ENCODE assay signal across 16 cellular contexts in the genomic region with DNA sequence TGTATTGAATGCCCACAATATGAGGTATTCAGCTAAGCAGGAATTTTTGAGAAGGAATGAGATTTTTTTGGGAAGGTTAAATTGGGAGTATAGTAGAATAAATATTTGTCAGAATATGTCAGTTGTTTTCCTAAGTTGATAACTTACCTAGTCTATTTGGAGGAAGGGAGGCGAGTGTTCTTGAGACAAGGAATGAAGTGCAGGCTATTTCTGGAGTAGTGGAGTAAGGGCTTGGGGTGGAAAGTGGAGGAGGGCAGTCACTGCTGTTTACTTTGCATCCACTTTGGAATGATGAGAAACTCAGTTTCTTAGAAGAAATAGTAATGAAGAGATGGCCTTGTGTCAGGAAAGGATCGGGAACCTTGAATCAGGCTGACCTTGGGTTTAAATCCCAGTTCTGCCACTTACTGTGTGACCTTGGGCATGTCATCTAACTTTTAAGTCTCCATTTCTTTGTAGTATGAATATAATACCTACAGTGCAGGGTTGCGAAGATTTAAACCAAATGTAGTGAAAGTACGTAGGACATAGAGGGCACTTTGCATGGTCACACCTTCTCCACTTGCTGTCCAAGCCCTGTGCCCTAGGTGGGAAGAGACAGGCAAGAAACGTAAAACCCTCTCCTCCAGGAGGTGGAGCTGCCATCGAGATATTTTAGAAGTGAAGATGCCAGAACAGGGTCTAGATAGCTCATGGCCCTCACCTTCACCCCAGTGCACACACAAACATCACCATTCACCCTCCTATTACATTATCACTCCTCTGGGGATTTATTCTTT. TPM values are rescaled to one million over a fixed set of nuclear protein-coding genes. Genes with fewer than 3 reads are reported as not detected.
A peak's percentile ranks its signal among the peaks of the same experiment; 100 is the strongest.
DNase-seq lines count a peak whose midpoint lies in the region; ATAC-seq, FAIRE-seq and TF ChIP-seq lines count a peak whose summit lies in the region.
"Had no signal": no experiment of that assay in that cellular context is flagged by ENCODE, and none has a peak within 500 bp of the region (broad histone marks: within the 10 kb centered on the region; RNA-seq: fewer than 3 reads in every experiment).

No MANE protein-coding gene starts in this region.

- no peaks in the 10 kb centered on the region for H3K9me3 Mint-ChIP-seq in activated B cell treated with CpG ODN at 0.5 μM for 24 hours
- no peaks in the 10 kb centered on the region for H3K9me3 Mint-ChIP-seq in mesothelial cell of epicardium

- CTCF ChIA-PET in activated B cell treated with CpG ODN at 0.5 μM for 24 hours (lab: Charles Lee) = no interaction called here
- CTCF ChIA-PET in GM10248 (lab: Yijun Ruan, JAX) = interaction anchor here (1.4 kb wide), 1 partner anchor 120 kb away, joined by 4 read pairs; no protein-coding TSS in a partner anchor

- TF ChIP-seq CTCF in D721Med (IDR thresholded peaks at IDR 0.05; ENCODE audit: insufficient read depth, missing control alignments) (peak; percentile 12), activated B cell treated with CpG ODN at 0.5 μM for 24 hours (IDR thresholded peaks at IDR 0.05) (no peak), psoas muscle (IDR thresholded peaks at IDR 0.05) (no peak), body of pancreas (IDR thresholded peaks at IDR 0.05) (no peak), GM10248 (IDR thresholded peaks at IDR 0.05; ENCODE audit: control extremely low read depth, extremely low read depth, low read depth, missing control alignments) (no peak), mesothelial cell of epicardium (IDR thresholded peaks at IDR 0.05; ENCODE audit: unreplicated experiment) (no peak)

- WGBS in psoas muscle, 3 donors = 68 to 92% (median 79%) methylated on average over 6 of the region's 6 CpGs
- WGBS in body of pancreas, 2 donors = 73 to 75% methylated on average over 6 of the region's 6 CpGs

- H3K4me3 ChIP-seq in psoas muscle (no peak overlapping the region), body of pancreas (no peak overlapping the region)

- ATAC-seq in activated B cell treated with CpG ODN at 0.5 μM for 24 hours (ENCODE audit: low read depth) = no peak
- ATAC-seq in left lobe of liver = peak; percentile 6
- peak in 3 of 4 donors; percentile 36 to 54 (median 46) for ATAC-seq in psoas muscle
- no peak for ATAC-seq in body of pancreas

- H3K4me3 Mint-ChIP-seq in activated B cell treated with CpG ODN at 0.5 μM for 24 hours (no peak overlapping the region), mesothelial cell of epicardium (no peak overlapping the region)

- no peak for FAIRE-seq in D721Med (lab: Jason Lieb, UNC)

- no peak overlapping the region for H3K27ac ChIP-seq in psoas muscle
- H3K27ac ChIP-seq in body of pancreas = no peak overlapping the region
- H3K27ac ChIP-seq: C4-2B, HL-60, RWPE1 had no signal

- POLR2A ChIA-PET in activated B cell treated with CpG ODN at 0.5 μM for 24 hours (lab: Charles Lee) = no interaction called here
- POLR2A ChIA-PET in GM10248 (lab: Yijun Ruan, JAX) = no interaction called here

- DNase-seq in D721Med (ENCODE audit: insufficient read length, low spot score) (no peak), activated B cell treated with CpG ODN at 0.5 μM for 24 hours (no peak), left lobe of liver (ENCODE audit: low spot score) (no peak), psoas muscle (no peak), NCI-H2196 treated with DMSO at 0.1 percent for 48 hours (lab: John Stamatoyannopoulos, UW; ENCODE audit: unreplicated experiment) (no peak), body of pancreas (no peak), GM10248 (ENCODE audit: extremely low spot score) (no peak), mesothelial cell of epicardium (ENCODE audit: low spot score in 2 of 2, unreplicated experiment in 2 of 2) (no peak)
- DNase-seq: DMS153; NCI-H187 treated with DMSO at 0.1 percent for 48 hours; NCI-H446; NCI-H69; NK-92 treated with Interleukin-12 subunit alpha and Interleukin-12 subunit beta, amount 100 ng/mL, for 24 hours had no signal

- H3K36me3 Mint-ChIP-seq in activated B cell treated with CpG ODN at 0.5 μM for 24 hours (ENCODE audit: low read depth) = peaks cover 45% of the 10 kb centered on the region
- peaks cover 32% of the 10 kb centered on the region for H3K36me3 Mint-ChIP-seq in mesothelial cell of epicardium

- no peaks in the 10 kb centered on the region for H3K4me1 Mint-ChIP-seq in activated B cell treated with CpG ODN at 0.5 μM for 24 hours
- H3K4me1 Mint-ChIP-seq in mesothelial cell of epicardium = no peaks in the 10 kb centered on the region

- no peak for TF ChIP-seq POLR2A in body of pancreas (IDR thresholded peaks at IDR 0.05)

- H3K36me3 ChIP-seq in psoas muscle (ENCODE audit: insufficient read depth in 1 of 2, low read depth in 1 of 2) (peaks cover 3 to 39% of the 10 kb centered on the region in 2 donors), body of pancreas (replicated peaks in 1 of 2; ENCODE audit: insufficient read depth in 1 of 2, low read depth in 2 of 2) (peaks cover 0 to 9% of the 10 kb centered on the region in 2 donors)

- intact Hi-C loops in activated B cell treated with CpG ODN at 0.5 μM for 24 hours (cut with micrococcal nuclease) (no loop called here), psoas muscle (cut with DNase I) (no loop called here), body of pancreas (cut with DNase I) (no loop called here)

- H3K27me3 Mint-ChIP-seq in activated B cell treated with CpG ODN at 0.5 μM for 24 hours = no peaks in the 10 kb centered on the region
- no peaks in the 10 kb centered on the region for H3K27me3 Mint-ChIP-seq in mesothelial cell of epicardium (ENCODE audit: low read depth)

- H3K4me1 ChIP-seq in psoas muscle (peaks cover 5% of the 10 kb centered on the region), body of pancreas (no peaks in the 10 kb centered on the region)

- H3K9me3 ChIP-seq in psoas muscle = no peaks in the 10 kb centered on the region
- no peaks in the 10 kb centered on the region for H3K9me3 ChIP-seq in body of pancreas

- H3K27ac Mint-ChIP-seq in activated B cell treated with CpG ODN at 0.5 μM for 24 hours (peak overlapping the region; percentile 43), mesothelial cell of epicardium (no peak overlapping the region)

- H3K27me3 ChIP-seq in psoas muscle (ENCODE audit: insufficient read depth in 3 of 3, low read length in 2 of 3) = no peaks in the 10 kb centered on the region
- H3K27me3 ChIP-seq in body of pancreas = no peaks in the 10 kb centered on the region

RNA-seq across cellular contexts. Expression of gene CYP27A1, which starts 25.2 kb away (rescaled TPM):
- total RNA-seq in activated B cell treated with CpG ODN at 0.5 μM for 24 hours = 0.49 and 0.55 TPM in 2 replicates
- 263 TPM for total RNA-seq in left lobe of liver
- total RNA-seq in psoas muscle = 10 to 100 TPM; 23.4 to 48.4 (median 45.9) TPM
- 10 to 100 TPM in 2 of 3 donors, 1 to 10 TPM in 1; 9.3 to 32.0 (median 18.4) TPM for polyA plus RNA-seq in psoas muscle
- total RNA-seq in body of pancreas = 1 to 10 TPM; 9.3 to 9.9 TPM
- total RNA-seq in mesothelial cell of epicardium = 15.6 to 16.8 TPM (median 16.6 TPM) in 3 replicates

RNA-seq across cellular contexts. Expression of gene TTLL4, which starts 46.2 kb away (rescaled TPM):
- total RNA-seq in activated B cell treated with CpG ODN at 0.5 μM for 24 hours (36.0 and 37.2 TPM in 2 replicates), left lobe of liver (7.4 TPM), psoas muscle (10 to 100 TPM; 10.9 to 14.5 (median 13.8) TPM), body of pancreas (10 to 100 TPM in 1 of 2 donors, 1 to 10 TPM in 1; 9.1 to 31.3 TPM), mesothelial cell of epicardium (54.8 to 65.5 TPM (median 61.8 TPM) in 3 replicates)
- 10 to 100 TPM in 2 of 3 donors, 1 to 10 TPM in 1; 9.2 to 15.7 (median 14.0) TPM for polyA plus RNA-seq in psoas muscle

Comparison
In these comparisons a context has a peak if more than half of its experiments do, and no peak if none do; other contexts are left out.
1. ATAC-seq: peak in left lobe of liver (single experiment) and psoas muscle (3 of 4); none in activated B cell treated with CpG ODN at 0.5 μM for 24 hours (single experiment) and body of pancreas (single experiment).